Comparison of ENCODE assay signal across 8 cellular contexts in genomic region chr17:1399679-1400512, GRCh38. TPM values are rescaled to one million over a fixed set of nuclear protein-coding genes. Genes with fewer than 3 reads are reported as not detected.
DNase-seq lines count a peak whose midpoint lies in the region; ATAC-seq and TF ChIP-seq lines count a peak whose summit lies in the region.

Gene YWHAE, minus strand, starts transcription at chr17:1400222. Its CDS starts 112 bp downstream, at chr17:1400110.

- peak within 1 kb of the TSS; percentile 100 for H3K27ac Mint-ChIP-seq in activated T-helper 2 cell treated with anti-CD3 and anti-CD28 coated beads, Interferon-gamma antibody, Interleukin-2, Interleukin-4, amounts not matched to agents 10 μg/mL and 5 μg/mL and 100 μg/mL, durations not matched to agents 14 hours and 24 hours and 36 hours
- H3K27ac Mint-ChIP-seq in natural killer cell = peak within 1 kb of the TSS; percentile 98

- H3K4me1 Mint-ChIP-seq in activated T-helper 2 cell treated with anti-CD3 and anti-CD28 coated beads, Interferon-gamma antibody, Interleukin-2, Interleukin-4, amounts not matched to agents 10 μg/mL and 5 μg/mL and 100 μg/mL, durations not matched to agents 14 hours and 24 hours and 36 hours (ENCODE audit: low read depth) = peaks cover 19% of the 10 kb centered on the region
- H3K4me1 Mint-ChIP-seq in natural killer cell = peaks cover 33 to 44% of the 10 kb centered on the region in 2 donors

- H4K20me1 ChIP-seq in DOHH2 (ENCODE audit: control insufficient read depth, insufficient read depth, low read depth, low read length) = peaks cover 26% of the 10 kb centered on the region

- ATAC-seq in natural killer cell = peak; percentile 86 to 95 (median 91)

- H3K4me2 ChIP-seq in DOHH2 (ENCODE audit: low read length) = peak within 1 kb of the TSS; percentile 87

- H3K27me3 ChIP-seq in DOHH2 (ENCODE audit: control insufficient read depth, low read length) = no peaks in the 10 kb centered on the region

- peaks cover 52% of the 10 kb centered on the region for H3K79me2 ChIP-seq in DOHH2 (ENCODE audit: control insufficient read depth, low read length)

- CTCF ChIA-PET in RWPE1 (lab: Yijun Ruan, JAX) = interaction anchor here (0.7 to 1.1 kb wide), 2 partner anchors 35 to 62 kb away, joined by 3 to 4 read pairs; no protein-coding TSS in a partner anchor

- no peaks in the 10 kb centered on the region for H3K9me2 ChIP-seq in DOHH2 (replicated peaks; ENCODE audit: control insufficient read depth, low read length)

- H3K4me3 ChIP-seq in DOHH2 (ENCODE audit: low read length) (peak within 1 kb of the TSS; percentile 91), LNCaP clone FGC (ENCODE audit: low read depth, low read length) (peak within 1 kb of the TSS; percentile 98), fibroblast of mammary gland (ENCODE audit: control insufficient read depth, low read depth, low read length) (peak within 1 kb of the TSS; percentile 99)

- H3K9me3 Mint-ChIP-seq in activated T-helper 2 cell treated with anti-CD3 and anti-CD28 coated beads, Interferon-gamma antibody, Interleukin-2, Interleukin-4, amounts not matched to agents 10 μg/mL and 5 μg/mL and 100 μg/mL, durations not matched to agents 14 hours and 24 hours and 36 hours = no peaks in the 10 kb centered on the region
- H3K9me3 Mint-ChIP-seq in natural killer cell = no peaks in the 10 kb centered on the region

- H3K36me3 Mint-ChIP-seq in activated T-helper 2 cell treated with anti-CD3 and anti-CD28 coated beads, Interferon-gamma antibody, Interleukin-2, Interleukin-4, amounts not matched to agents 10 μg/mL and 5 μg/mL and 100 μg/mL, durations not matched to agents 14 hours and 24 hours and 36 hours (ENCODE audit: low read depth) = peaks cover 45% of the 10 kb centered on the region
- H3K36me3 Mint-ChIP-seq in natural killer cell = no peaks in the 10 kb centered on the region

- peaks cover 42% of the 10 kb centered on the region for H3K36me3 ChIP-seq in DOHH2 (ENCODE audit: control insufficient read depth, low read length)

- peaks cover 2% of the 10 kb centered on the region for H3K27me3 Mint-ChIP-seq in activated T-helper 2 cell treated with anti-CD3 and anti-CD28 coated beads, Interferon-gamma antibody, Interleukin-2, Interleukin-4, amounts not matched to agents 10 μg/mL and 5 μg/mL and 100 μg/mL, durations not matched to agents 14 hours and 24 hours and 36 hours (ENCODE audit: low read depth)
- H3K27me3 Mint-ChIP-seq in natural killer cell (ENCODE audit: low read depth in 2 of 2) = no peaks in the 10 kb centered on the region

- DNase-seq in GOT3 (lab: John Stamatoyannopoulos, UW) (peak; percentile 91), LNCaP clone FGC (ENCODE audit: low read depth) (peak; percentile 77), RWPE1 (ENCODE audit: low spot score) (peak; percentile 88), fibroblast of mammary gland (ENCODE audit: low read depth) (peak; percentile 91), natural killer cell (peak; percentile 93)
- DNase-seq in activated T-helper 2 cell treated with anti-CD3 and anti-CD28 coated beads, Interferon-gamma antibody, Interleukin-2, Interleukin-4, amounts not matched to agents 10 μg/mL and 5 μg/mL and 100 μg/mL, durations not matched to agents 14 hours and 24 hours and 36 hours (ENCODE audit: low spot score) = peak; percentile 95
- DNase-seq in stimulated activated naive CD4-positive, alpha-beta T cell treated with Interleukin-2 at 50 U/mL for 16 hours (lab: John Stamatoyannopoulos, UW) = peak; percentile 97

- POLR2A ChIA-PET in RWPE1 (lab: Yijun Ruan, JAX; ENCODE audit: low non-redundant PET) = no interaction called here

- peak within 1 kb of the TSS; percentile 98 for H3K4me3 Mint-ChIP-seq in activated T-helper 2 cell treated with anti-CD3 and anti-CD28 coated beads, Interferon-gamma antibody, Interleukin-2, Interleukin-4, amounts not matched to agents 10 μg/mL and 5 μg/mL and 100 μg/mL, durations not matched to agents 14 hours and 24 hours and 36 hours (ENCODE audit: low read depth)
- H3K4me3 Mint-ChIP-seq in natural killer cell = peak within 1 kb of the TSS; percentile 99

- H3F3A ChIP-seq in DOHH2 (ENCODE audit: control insufficient read depth, insufficient read depth) = no peaks in the 10 kb centered on the region

- H3K9me3 ChIP-seq in DOHH2 (ENCODE audit: control insufficient read depth, insufficient read depth, low read length) = no peaks in the 10 kb centered on the region

- peaks cover 35% of the 10 kb centered on the region for H3K4me1 ChIP-seq in DOHH2 (ENCODE audit: control insufficient read depth, low read length)

- peak within 1 kb of the TSS; percentile 81 for H3K27ac ChIP-seq in DOHH2 (ENCODE audit: low read depth, low read length)
- peak within 1 kb of the TSS; percentile 92 for H3K27ac ChIP-seq in RWPE1

- TF ChIP-seq CTCF in DOHH2 (IDR thresholded peaks at IDR 0.05; ENCODE audit: low read depth, low read length, poor library complexity, severe bottlenecking) (no peak), LNCaP clone FGC (IDR thresholded peaks at IDR 0.05; ENCODE audit: control insufficient read depth, extremely low read depth, insufficient read depth) (no peak), RWPE1 (conservative IDR thresholded peaks at IDR 0.05; ENCODE audit: low read depth) (no peak), fibroblast of mammary gland (conservative IDR thresholded peaks at IDR 0.05; ENCODE audit: control insufficient read depth, insufficient read depth, low read depth, low read length) (no peak), natural killer cell (IDR thresholded peaks at IDR 0.05) (no peak)

- intact Hi-C loops in activated T-helper 2 cell treated with anti-CD3 and anti-CD28 coated beads, Interferon-gamma antibody, Interleukin-2, Interleukin-4, amounts not matched to agents 10 μg/mL and 5 μg/mL and 100 μg/mL, durations not matched to agents 14 hours and 24 hours and 36 hours (cut with micrococcal nuclease) = loop anchor here (1.0 to 5.0 kb wide), 3 partner anchors 38 to 91 kb away; partner anchors contain the start of gene CRK
- intact Hi-C loops in natural killer cell (cut with micrococcal nuclease) = loop anchor here (2.0 kb wide), 2 partner anchors 35 to 57 kb away; partner anchors contain the start of gene CRK

RNA-seq across cellular contexts. Expression of gene YWHAE, which starts in this region (rescaled TPM):
- 499 and 501 TPM in 2 replicates for total RNA-seq in activated T-helper 2 cell treated with anti-CD3 and anti-CD28 coated beads, Interferon-gamma antibody, Interleukin-2, Interleukin-4, amounts not matched to agents 10 μg/mL and 5 μg/mL and 100 μg/mL, durations not matched to agents 14 hours and 24 hours and 36 hours
- 100 to 1,000 TPM; 116 to 134 (median 132) TPM for total RNA-seq in natural killer cell

Comparison
In these comparisons a context has a peak if more than half of its experiments do, and no peak if none do; other contexts are left out.
1. Peak in every context shown above with its lines: DNase-seq, ATAC-seq, H3K4me3 ChIP-seq and H3K27ac ChIP-seq.